In genomic region chr14:104637546-104638003, GRCh38 we compare ENCODE assay signal across 18 cellular contexts. TPM values are rescaled to one million over a fixed set of nuclear protein-coding genes. Genes with fewer than 3 reads are reported as not detected.
DNase-seq lines count a peak whose midpoint lies in the region; ATAC-seq and TF ChIP-seq lines count a peak whose summit lies in the region.
"Had no signal": no experiment of that assay in that cellular context is flagged by ENCODE, and none has a peak within 500 bp of the region (broad histone marks: within the 10 kb centered on the region; RNA-seq: fewer than 3 reads in every experiment).

No MANE protein-coding gene starts in this region.

- H3K4me1 ChIP-seq in CD4-positive, CD25-positive, alpha-beta regulatory T cell (ENCODE audit: control insufficient read depth, insufficient read depth, low read length, poor library complexity, severe bottlenecking): no peaks in the 10 kb centered on the region
- H3K4me1 ChIP-seq in osteoblast (ENCODE audit: insufficient read depth, low read length) (no peaks in the 10 kb centered on the region), Peyer's patch (no peaks in the 10 kb centered on the region)

- H3K27ac ChIP-seq in CD4-positive, CD25-positive, alpha-beta regulatory T cell (ENCODE audit: insufficient read depth, low read length, poor library complexity, severe bottlenecking): no peak overlapping the region
- H3K27ac ChIP-seq in VCaP (peak overlapping the region; percentile 55), osteoblast (ENCODE audit: low read depth, low read length) (no peak overlapping the region), Peyer's patch (no peak overlapping the region)
- H3K27ac ChIP-seq: A549, C4-2B had no signal

- DNase-seq in CD4-positive, CD25-positive, alpha-beta regulatory T cell: no peak
- peak; percentile 12 for DNase-seq in NCI-H226
- peak; percentile 79 for DNase-seq in osteoblast (ENCODE audit: insufficient read length, low spot score, missing footprints)
- no peak for DNase-seq in superior temporal gyrus (ENCODE audit: extremely low spot score)
- no peak for DNase-seq in Peyer's patch
- no peak for DNase-seq in NCI-H2196 treated with DMSO at 0.1 percent for 48 hours (lab: John Stamatoyannopoulos, UW; ENCODE audit: unreplicated experiment)
- DNase-seq: BE2C; Caco-2; CD8-positive, alpha-beta T cell; DND-41; IMR-90 had no signal

- H3K4me3 ChIP-seq in CD4-positive, CD25-positive, alpha-beta regulatory T cell (ENCODE audit: low read depth, low read length): no peak overlapping the region
- H3K4me3 ChIP-seq in osteoblast (ENCODE audit: insufficient read depth, low read length) (no peak overlapping the region), Peyer's patch (no peak overlapping the region)
- H3K4me3 ChIP-seq: A549 had no signal

- no peaks in the 10 kb centered on the region for H3K27me3 Mint-ChIP-seq in CD4-positive, CD25-positive, alpha-beta regulatory T cell

- no peaks in the 10 kb centered on the region for H3K27me3 ChIP-seq in CD4-positive, CD25-positive, alpha-beta regulatory T cell (ENCODE audit: control insufficient read depth, insufficient read depth, low read length)
- no peaks in the 10 kb centered on the region for H3K27me3 ChIP-seq in osteoblast (ENCODE audit: insufficient read depth, low read length)
- no peaks in the 10 kb centered on the region for H3K27me3 ChIP-seq in Peyer's patch
- H3K27me3 ChIP-seq: BE2C had no signal

- H3K36me3 ChIP-seq in CD4-positive, CD25-positive, alpha-beta regulatory T cell (ENCODE audit: control insufficient read depth, insufficient read depth, low read length): no peaks in the 10 kb centered on the region
- H3K36me3 ChIP-seq in osteoblast (ENCODE audit: insufficient read depth, low read length): no peaks in the 10 kb centered on the region
- H3K36me3 ChIP-seq in Peyer's patch: no peaks in the 10 kb centered on the region
- H3K36me3 ChIP-seq: BE2C had no signal

- H2AFZ ChIP-seq in osteoblast (ENCODE audit: low read length): no peak overlapping the region

- H3K4me2 ChIP-seq in osteoblast (ENCODE audit: insufficient read depth, low read length): no peak overlapping the region
- H3K4me2 ChIP-seq: A549 had no signal

- H3K4me3 Mint-ChIP-seq in CD4-positive, CD25-positive, alpha-beta regulatory T cell: no peak overlapping the region
- H3K4me3 Mint-ChIP-seq: CD8-positive, alpha-beta T cell had no signal

- H3K9me3 Mint-ChIP-seq in CD4-positive, CD25-positive, alpha-beta regulatory T cell: no peaks in the 10 kb centered on the region
- H3K9me3 Mint-ChIP-seq: CD8-positive, alpha-beta T cell had no signal

- TF ChIP-seq POLR2A in Peyer's patch (IDR thresholded peaks at IDR 0.05): no peak

- TF ChIP-seq CTCF in VCaP (conservative IDR thresholded peaks at IDR 0.05): no peak
- no peak for TF ChIP-seq CTCF in osteoblast (IDR thresholded peaks at IDR 0.05; ENCODE audit: extremely low read depth, low read depth, low read length)
- no peak for TF ChIP-seq CTCF in Peyer's patch (IDR thresholded peaks at IDR 0.05)

- H4K20me1 ChIP-seq in osteoblast (ENCODE audit: insufficient read depth, low read length): no peaks in the 10 kb centered on the region

- no peaks in the 10 kb centered on the region for H3K4me1 Mint-ChIP-seq in CD4-positive, CD25-positive, alpha-beta regulatory T cell

- H3K36me3 Mint-ChIP-seq in CD4-positive, CD25-positive, alpha-beta regulatory T cell: no peaks in the 10 kb centered on the region
- H3K36me3 Mint-ChIP-seq: CD8-positive, alpha-beta T cell had no signal

- H3K27ac Mint-ChIP-seq in CD4-positive, CD25-positive, alpha-beta regulatory T cell: peak overlapping the region in 2 of 3 donors; percentile 17 to 56
- H3K27ac Mint-ChIP-seq: CD8-positive, alpha-beta T cell had no signal

- no peaks in the 10 kb centered on the region for H3K79me2 ChIP-seq in osteoblast (ENCODE audit: insufficient read depth, low read length)

- no peaks in the 10 kb centered on the region for H3K9me3 ChIP-seq in CD4-positive, CD25-positive, alpha-beta regulatory T cell (ENCODE audit: control insufficient read depth in 2 of 2, low read length in 2 of 2)
- no peaks in the 10 kb centered on the region for H3K9me3 ChIP-seq in osteoblast (ENCODE audit: low read depth, low read length)
- no peaks in the 10 kb centered on the region for H3K9me3 ChIP-seq in Peyer's patch
- H3K9me3 ChIP-seq: A549, BE2C, Caco-2 had no signal

- ATAC-seq in CD4-positive, CD25-positive, alpha-beta regulatory T cell (ENCODE audit: low read depth in 2 of 2): no peak
- no peak for ATAC-seq in HG02571 (IDR thresholded peaks at IDR 0.05; ENCODE audit: unreplicated experiment)
- ATAC-seq: A549; CD8-positive, alpha-beta T cell; HCT116 had no signal

RNA-seq across cellular contexts. Expression of gene TMEM179, which starts 33.0 kb away (rescaled TPM):
- total RNA-seq in CD4-positive, CD25-positive, alpha-beta regulatory T cell: not detected
- not detected for polyA plus RNA-seq in CD4-positive, CD25-positive, alpha-beta regulatory T cell
- total RNA-seq in osteoblast (not detected in 2 replicates), Peyer's patch (1 to 10 TPM in 2 of 4 donors, under 1 TPM in 1, not detected in 1; 0.54 to 3.1 (median 1.7) TPM)
- total RNA-seq: Caco-2; CD8-positive, alpha-beta T cell; H4; IMR-90 had no signal
- polyA plus RNA-seq: IMR-90 had no signal

RNA-seq across cellular contexts. Expression of gene INF2, which starts 51.8 kb away (rescaled TPM):
- 74.3 TPM for total RNA-seq in CD4-positive, CD25-positive, alpha-beta regulatory T cell
- 1 to 10 TPM; 4.2 to 8.9 (median 6.6) TPM for polyA plus RNA-seq in CD4-positive, CD25-positive, alpha-beta regulatory T cell
- total RNA-seq in osteoblast (46.6 and 49.2 TPM in 2 replicates), Peyer's patch (100 to 1,000 TPM; 137 to 287 (median 203) TPM)

RNA-seq across cellular contexts. Expression of gene C14orf180, which starts 58.0 kb away (rescaled TPM):
- not detected for total RNA-seq in CD4-positive, CD25-positive, alpha-beta regulatory T cell
- polyA plus RNA-seq in CD4-positive, CD25-positive, alpha-beta regulatory T cell: not detected
- total RNA-seq in osteoblast (not detected in 2 replicates), Peyer's patch (under 1 TPM in 1 of 4 donors, not detected in 3; 0.70 TPM)
- total RNA-seq: Caco-2; CD8-positive, alpha-beta T cell; H4; IMR-90 had no signal
- polyA plus RNA-seq: A549, AG04450, IMR-90 had no signal

Comparison
In these comparisons a context has a peak if more than half of its experiments do, and no peak if none do; other contexts are left out.
1. DNase-seq: peak in NCI-H226 (single experiment) and osteoblast (single experiment); none in CD4-positive, CD25-positive, alpha-beta regulatory T cell (0 of 3), superior temporal gyrus (single experiment), Peyer's patch (0 of 3) and NCI-H2196 treated with DMSO at 0.1 percent for 48 hours (single experiment).